38 cellular contexts compared by ENCODE assay signal in genomic region chr2:218060950-218061660, GRCh38. TPM values are rescaled to one million over a fixed set of nuclear protein-coding genes. Genes with fewer than 3 reads are reported as not detected.
"Had no signal": no experiment of that assay in that cellular context is flagged by ENCODE, and none has a peak within 500 bp of the region (broad histone marks: within the 10 kb centered on the region; RNA-seq: fewer than 3 reads in every experiment).

No MANE protein-coding gene starts in this region.

- H3K36me3 ChIP-seq: ascending aorta, breast epithelium, cardiac muscle cell, colonic mucosa, gastrocnemius medialis, heart left ventricle, WERI-Rb-1 had no signal

- H3K9me3 ChIP-seq: ascending aorta, breast epithelium, colonic mucosa, gastrocnemius medialis, heart left ventricle had no signal

- ATAC-seq: activated CD4-positive, CD25-positive, alpha-beta regulatory T cell treated with anti-CD3 and anti-CD28 coated beads, Interleukin-2, amount 50 U/mL, for 24 hours; activated CD8-positive, alpha-beta memory T cell treated with anti-CD3 and anti-CD28 coated beads, Interleukin-2, amount 10 ng/mL, durations not matched to agents 7 days and 5 days; activated CD8-positive, alpha-beta T cell treated with anti-CD3 and anti-CD28 coated beads, Interleukin-2, amount 10 ng/mL, durations not matched to agents 7 days and 5 days; activated naive CD4-positive, alpha-beta T cell treated with anti-CD3 and anti-CD28 coated beads, Interleukin-2, amount 50 U/mL, for 72 hours; esophagus mucosa; foreskin keratinocyte; gastrocnemius medialis; heart left ventricle; T-helper 17 cell had no signal

- H3K9me3 Mint-ChIP-seq: activated B cell treated with CpG ODN at 0.5 μM for 24 hours; activated CD4-positive, alpha-beta memory T cell treated with anti-CD3 and anti-CD28 coated beads for 36 hours; activated CD4-positive, alpha-beta T cell treated with anti-CD3 and anti-CD28 coated beads, Interleukin-2, amount 10 ng/mL, durations not matched to agents 24 days and 14 days; activated naive CD4-positive, alpha-beta T cell treated with anti-CD3 and anti-CD28 coated beads, Interleukin-2, amount 10 ng/mL, durations not matched to agents 7 days and 5 days; activated naive CD4-positive, alpha-beta T cell treated with anti-CD3 and anti-CD28 coated beads, Interleukin-2, amount 50 U/mL, for 72 hours; activated naive CD8-positive, alpha-beta T cell treated with anti-CD3 and anti-CD28 coated beads, Interleukin-2, amount 10 ng/mL, durations not matched to agents 7 days and 5 days; activated T-helper 1 cell treated with anti-CD3 and anti-CD28 coated beads, Interleukin-12 subunit alpha, Interleukin-12 subunit beta, Interleukin-2, Interleukin-4 antibody, amounts not matched to agents 30 ng/mL and 10 ng/mL and 1 ng/mL, durations not matched to agents 14 hours and 24 hours and 36 hours; activated T-helper 2 cell treated with anti-CD3 and anti-CD28 coated beads, Interferon-gamma antibody, Interleukin-2, Interleukin-4, amounts not matched to agents 10 μg/mL and 5 μg/mL and 100 μg/mL, durations not matched to agents 14 hours and 24 hours and 36 hours; brain; endodermal cell; T-helper 2 cell treated with Interferon-gamma antibody and Interleukin-4, amounts not matched to agents 5 μg/mL and 100 μg/mL, for 36 hours had no signal

- H3K4me3 Mint-ChIP-seq: activated B cell treated with CpG ODN at 0.5 μM for 24 hours; activated CD4-positive, alpha-beta memory T cell treated with anti-CD3 and anti-CD28 coated beads for 36 hours; activated CD4-positive, alpha-beta T cell treated with anti-CD3 and anti-CD28 coated beads, Interleukin-2, amount 10 ng/mL, durations not matched to agents 24 days and 14 days; activated CD8-positive, alpha-beta memory T cell treated with anti-CD3 and anti-CD28 coated beads, Interleukin-2, amount 10 ng/mL, durations not matched to agents 7 days and 5 days; activated CD8-positive, alpha-beta T cell treated with anti-CD3 and anti-CD28 coated beads, Interleukin-2, amount 10 ng/mL, durations not matched to agents 7 days and 5 days; activated naive CD4-positive, alpha-beta T cell treated with anti-CD3 and anti-CD28 coated beads, Interleukin-2, amount 10 ng/mL, durations not matched to agents 7 days and 5 days; activated naive CD8-positive, alpha-beta T cell treated with anti-CD3 and anti-CD28 coated beads, Interleukin-2, amount 10 ng/mL, durations not matched to agents 7 days and 5 days; activated T-helper 1 cell treated with anti-CD3 and anti-CD28 coated beads, Interleukin-12 subunit alpha, Interleukin-12 subunit beta, Interleukin-2, Interleukin-4 antibody, amounts not matched to agents 30 ng/mL and 10 ng/mL and 1 ng/mL, durations not matched to agents 14 hours and 24 hours and 36 hours; brain; endodermal cell; T-helper 17 cell; T-helper 2 cell treated with Interferon-gamma antibody and Interleukin-4, amounts not matched to agents 5 μg/mL and 100 μg/mL, for 36 hours had no signal

- H3K27ac Mint-ChIP-seq: activated B cell treated with CpG ODN at 0.5 μM for 24 hours; activated CD4-positive, alpha-beta memory T cell treated with anti-CD3 and anti-CD28 coated beads for 36 hours; activated CD4-positive, alpha-beta T cell treated with anti-CD3 and anti-CD28 coated beads, Interleukin-2, amount 10 ng/mL, durations not matched to agents 24 days and 14 days; activated CD8-positive, alpha-beta memory T cell treated with anti-CD3 and anti-CD28 coated beads, Interleukin-2, amount 10 ng/mL, durations not matched to agents 7 days and 5 days; activated CD8-positive, alpha-beta T cell treated with anti-CD3 and anti-CD28 coated beads, Interleukin-2, amount 10 ng/mL, durations not matched to agents 7 days and 5 days; activated naive CD4-positive, alpha-beta T cell treated with anti-CD3 and anti-CD28 coated beads, Interleukin-2, amount 10 ng/mL, durations not matched to agents 7 days and 5 days; activated naive CD4-positive, alpha-beta T cell treated with anti-CD3 and anti-CD28 coated beads, Interleukin-2, amount 50 U/mL, for 72 hours; activated naive CD8-positive, alpha-beta T cell treated with anti-CD3 and anti-CD28 coated beads, Interleukin-2, amount 10 ng/mL, durations not matched to agents 7 days and 5 days; activated T-helper 1 cell treated with anti-CD3 and anti-CD28 coated beads, Interleukin-12 subunit alpha, Interleukin-12 subunit beta, Interleukin-2, Interleukin-4 antibody, amounts not matched to agents 30 ng/mL and 10 ng/mL and 1 ng/mL, durations not matched to agents 14 hours and 24 hours and 36 hours; activated T-helper 2 cell treated with anti-CD3 and anti-CD28 coated beads, Interferon-gamma antibody, Interleukin-2, Interleukin-4, amounts not matched to agents 10 μg/mL and 5 μg/mL and 100 μg/mL, durations not matched to agents 14 hours and 24 hours and 36 hours; brain; endodermal cell; T-helper 17 cell; T-helper 2 cell treated with Interferon-gamma antibody and Interleukin-4, amounts not matched to agents 5 μg/mL and 100 μg/mL, for 36 hours had no signal

- H3K4me3 ChIP-seq: ascending aorta, breast epithelium, cardiac muscle cell, colonic mucosa, dorsolateral prefrontal cortex, gastrocnemius medialis, heart left ventricle had no signal

- H3K4me1 ChIP-seq: ascending aorta, breast epithelium, colonic mucosa, foreskin keratinocyte, gastrocnemius medialis had no signal

- H3K27me3 ChIP-seq: ascending aorta, breast epithelium, colonic mucosa, gastrocnemius medialis, heart left ventricle had no signal

- H3K36me3 Mint-ChIP-seq: activated CD4-positive, alpha-beta memory T cell treated with anti-CD3 and anti-CD28 coated beads for 36 hours; activated CD8-positive, alpha-beta memory T cell treated with anti-CD3 and anti-CD28 coated beads, Interleukin-2, amount 10 ng/mL, durations not matched to agents 7 days and 5 days; activated naive CD4-positive, alpha-beta T cell treated with anti-CD3 and anti-CD28 coated beads, Interleukin-2, amount 10 ng/mL, durations not matched to agents 7 days and 5 days; activated naive CD4-positive, alpha-beta T cell treated with anti-CD3 and anti-CD28 coated beads, Interleukin-2, amount 50 U/mL, for 72 hours; activated naive CD8-positive, alpha-beta T cell treated with anti-CD3 and anti-CD28 coated beads, Interleukin-2, amount 10 ng/mL, durations not matched to agents 7 days and 5 days; brain had no signal

- H3K27ac ChIP-seq: ascending aorta, breast epithelium, cardiac muscle cell, colonic mucosa, dorsolateral prefrontal cortex, foreskin keratinocyte, gastrocnemius medialis, heart left ventricle, WERI-Rb-1 had no signal

- H3K4me1 Mint-ChIP-seq: activated CD4-positive, alpha-beta T cell treated with anti-CD3 and anti-CD28 coated beads, Interleukin-2, amount 10 ng/mL, durations not matched to agents 24 days and 14 days; activated CD8-positive, alpha-beta memory T cell treated with anti-CD3 and anti-CD28 coated beads, Interleukin-2, amount 10 ng/mL, durations not matched to agents 7 days and 5 days; activated naive CD4-positive, alpha-beta T cell treated with anti-CD3 and anti-CD28 coated beads, Interleukin-2, amount 10 ng/mL, durations not matched to agents 7 days and 5 days; activated naive CD8-positive, alpha-beta T cell treated with anti-CD3 and anti-CD28 coated beads, Interleukin-2, amount 10 ng/mL, durations not matched to agents 7 days and 5 days; brain; T-helper 17 cell had no signal

- DNase-seq: activated B cell treated with CpG ODN at 0.5 μM for 24 hours; activated CD4-positive, alpha-beta memory T cell treated with anti-CD3 and anti-CD28 coated beads for 36 hours; activated CD4-positive, alpha-beta T cell treated with anti-CD3 and anti-CD28 coated beads, Interleukin-2, amount 10 ng/mL, durations not matched to agents 24 days and 14 days; activated CD8-positive, alpha-beta memory T cell treated with anti-CD3 and anti-CD28 coated beads, Interleukin-2, amount 10 ng/mL, durations not matched to agents 7 days and 5 days; activated CD8-positive, alpha-beta memory T cell treated with anti-CD3 and anti-CD28 coated beads, Interleukin-2, amount 50 U/mL, for 4 hours; activated CD8-positive, alpha-beta T cell treated with anti-CD3 and anti-CD28 coated beads, Interleukin-2, amount 10 ng/mL, durations not matched to agents 7 days and 5 days; activated gamma-delta T cell; activated naive CD4-positive, alpha-beta T cell; activated naive CD4-positive, alpha-beta T cell treated with anti-CD3 and anti-CD28 coated beads, Interleukin-2, amount 10 ng/mL, durations not matched to agents 7 days and 5 days; activated naive CD8-positive, alpha-beta T cell treated with anti-CD3 and anti-CD28 coated beads, Interleukin-2, amount 10 ng/mL, durations not matched to agents 7 days and 5 days; activated T-cell treated with anti-CD3 and anti-CD28 coated beads, Interleukin-2, amount 50 U/mL, for 1 hour; activated T-cell treated with anti-CD3 and anti-CD28 coated beads, Interleukin-2, amount 50 U/mL, for 48 hours; central memory CD4-positive, alpha-beta T cell; cerebellar nuclear complex; colonic mucosa; dorsolateral prefrontal cortex; effector memory CD4-positive, alpha-beta T cell; endodermal cell; foreskin keratinocyte; gastrocnemius medialis; glutamatergic neuron; heart left ventricle; T-helper 1 cell; T-helper 17 cell; T1000; WERI-Rb-1 had no signal

RNA-seq across cellular contexts. Expression of gene RUFY4, which starts 7.9 kb away (rescaled TPM):
- total RNA-seq: activated CD8-positive, alpha-beta memory T cell treated with anti-CD3 and anti-CD28 coated beads for 36 hours; ascending aorta; cardiac muscle cell; colonic mucosa; epithelial cell of proximal tubule; foreskin keratinocyte had no signal
- polyA plus RNA-seq: cardiac muscle cell, foreskin keratinocyte, heart left ventricle had no signal
